Comparison of ENCODE assay signal across 8 cellular contexts in the genomic region with DNA sequence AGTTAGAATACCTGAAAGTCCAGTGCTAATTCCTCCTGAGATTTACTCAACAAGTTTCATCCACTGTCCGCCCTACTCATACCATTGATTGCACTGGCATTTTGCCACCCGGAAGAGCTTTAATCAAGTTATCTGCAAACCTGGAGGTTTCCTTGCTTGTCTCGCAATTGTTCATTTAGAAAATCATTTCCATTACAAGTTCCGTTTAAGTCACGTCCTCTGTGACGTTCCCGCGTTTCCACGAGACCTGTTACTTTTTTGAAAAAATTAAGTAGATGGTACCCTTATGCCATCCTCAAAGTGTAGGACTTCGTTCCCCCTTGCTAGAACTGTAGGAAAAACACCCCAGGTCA. TPM values are rescaled to one million over a fixed set of nuclear protein-coding genes. Genes with fewer than 3 reads are reported as not detected.
A peak's percentile ranks its signal among the peaks of the same experiment; 100 is the strongest.
DNase-seq lines count a peak whose midpoint lies in the region; ATAC-seq and TF ChIP-seq lines count a peak whose summit lies in the region.

No MANE protein-coding gene starts in this region.

- WGBS in thyroid gland, 2 donors = 0 to 1% methylated on average over 10 of the region's 10 CpGs

- in situ Hi-C loops in ACHN (cut with HindIII; ENCODE audit: low pct_ligation_motif_present, low pct_unique_long_range_greater_than_20kb, low sequenced_read_pairs) = no loop called here

- H3K27ac ChIP-seq in HUES6 (ENCODE audit: low read depth, low read length) (no peak overlapping the region), muscle layer of duodenum (ENCODE audit: low read length) (peak overlapping the region; percentile 90), thyroid gland (peak overlapping the region; percentile 69 to 75 (median 74))

- TF ChIP-seq POLR2A in thyroid gland (IDR thresholded peaks at IDR 0.05) = no peak

- H3K9me3 ChIP-seq in HUES6 (ENCODE audit: control insufficient read depth, insufficient read depth, low read depth, low read length) (no peaks in the 10 kb centered on the region), muscle layer of duodenum (ENCODE audit: control insufficient read depth in 1 of 2, low read length in 2 of 2) (no peaks in the 10 kb centered on the region), thyroid gland (no peaks in the 10 kb centered on the region)

- ATAC-seq in HG03354 (IDR thresholded peaks at IDR 0.05; ENCODE audit: poor library complexity, severe bottlenecking, unreplicated experiment) = no peak

- peak overlapping the region; percentile 69 for H3K9ac ChIP-seq in HUES6 (ENCODE audit: low read length)

- H3K27me3 ChIP-seq in HUES6 (ENCODE audit: control insufficient read depth, insufficient read depth, low read length) (no peaks in the 10 kb centered on the region), muscle layer of duodenum (ENCODE audit: low read depth, low read length) (no peaks in the 10 kb centered on the region), thyroid gland (no peaks in the 10 kb centered on the region)

- TF ChIP-seq CTCF in WI38 (IDR thresholded peaks at IDR 0.05; ENCODE audit: low read depth, low read length) (no peak), thyroid gland (IDR thresholded peaks at IDR 0.05) (peak in 1 of 6 experiments; percentile 8)

- peak overlapping the region; percentile 79 for H3K4me3 ChIP-seq in HUES6 (ENCODE audit: low read depth, low read length)
- H3K4me3 ChIP-seq in WI38 (ENCODE audit: low read depth, low read length) = peak overlapping the region; percentile 71
- H3K4me3 ChIP-seq in muscle layer of duodenum (ENCODE audit: low read depth in 1 of 2, low read length in 2 of 2) = peak overlapping the region; percentile 91 to 97
- H3K4me3 ChIP-seq in thyroid gland (replicated peaks in 1 of 3) = peak overlapping the region; percentile 2 to 33 (median 26)

- H3K36me3 ChIP-seq in HUES6 (ENCODE audit: control insufficient read depth, insufficient read depth, low read length) (no peaks in the 10 kb centered on the region), muscle layer of duodenum (ENCODE audit: control insufficient read depth in 1 of 2, insufficient read depth in 2 of 2, low read length in 2 of 2) (peaks cover 0 to 6% of the 10 kb centered on the region in 2 donors), thyroid gland (no peaks in the 10 kb centered on the region)

- intact Hi-C loops in thyroid gland (cut with DNase I) = loop anchor here (2.0 kb wide), 1 partner anchor 48 kb away; no protein-coding TSS in a partner anchor

- DNase-seq in ACHN (peak; percentile 38), thyroid gland (peak; percentile 55 to 58), retina (no peak)
- peak; percentile 15 for DNase-seq in effector CD8-positive, alpha-beta T cell (lab: John Stamatoyannopoulos, UW)

- H3K4me1 ChIP-seq in HUES6 (ENCODE audit: control insufficient read depth, insufficient read depth, low read length) (peaks cover 29% of the 10 kb centered on the region), muscle layer of duodenum (ENCODE audit: control insufficient read depth in 1 of 2, insufficient read depth in 2 of 2, low read length in 2 of 2) (peaks cover 13 to 31% of the 10 kb centered on the region in 2 donors), thyroid gland (peaks cover 12 to 16% of the 10 kb centered on the region in 2 donors)

RNA-seq across cellular contexts. Expression of gene FRYL, which starts 0.8 kb away (rescaled TPM):
- total RNA-seq in thyroid gland = 10 to 100 TPM; 48.7 to 90.4 (median 67.8) TPM

RNA-seq across cellular contexts. Expression of gene OCIAD1, which starts 50.0 kb away (rescaled TPM):
- total RNA-seq in thyroid gland = 100 to 1,000 TPM; 150 to 273 (median 213) TPM

Comparison
In these comparisons a context has a peak if more than half of its experiments do, and no peak if none do; other contexts are left out.
1. H3K4me3 ChIP-seq: peak in every context shown above with its lines; median percentile 94 in muscle layer of duodenum; 79 in HUES6; 71 in WI38; 26 in thyroid gland.